Comparison of ENCODE assay signal across 1 cellular context in genomic region chr17:57902800-57903759, GRCh38.
TF ChIP-seq lines count a peak whose summit lies in the region.

No MANE protein-coding gene starts in this region.

TF ChIP-seq in HepG2, 621 proteins besides CTCF, POLR2A, EP300 and RAD21 (continued from another document and continues in another):
- TF ChIP-seq, protein P1, sequence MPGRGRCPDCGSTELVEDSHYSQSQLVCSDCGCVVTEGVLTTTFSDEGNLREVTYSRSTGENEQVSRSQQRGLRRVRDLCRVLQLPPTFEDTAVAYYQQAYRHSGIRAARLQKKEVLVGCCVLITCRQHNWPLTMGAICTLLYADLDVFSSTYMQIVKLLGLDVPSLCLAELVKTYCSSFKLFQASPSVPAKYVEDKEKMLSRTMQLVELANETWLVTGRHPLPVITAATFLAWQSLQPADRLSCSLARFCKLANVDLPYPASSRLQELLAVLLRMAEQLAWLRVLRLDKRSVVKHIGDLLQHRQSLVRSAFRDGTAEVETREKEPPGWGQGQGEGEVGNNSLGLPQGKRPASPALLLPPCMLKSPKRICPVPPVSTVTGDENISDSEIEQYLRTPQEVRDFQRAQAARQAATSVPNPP (CRISPR knock-in tag; IDR thresholded peaks at IDR 0.05): 0 out of 2 replicates have a peak, but pooled peaks have one; percentile 36
- TF ChIP-seq, protein P2, sequence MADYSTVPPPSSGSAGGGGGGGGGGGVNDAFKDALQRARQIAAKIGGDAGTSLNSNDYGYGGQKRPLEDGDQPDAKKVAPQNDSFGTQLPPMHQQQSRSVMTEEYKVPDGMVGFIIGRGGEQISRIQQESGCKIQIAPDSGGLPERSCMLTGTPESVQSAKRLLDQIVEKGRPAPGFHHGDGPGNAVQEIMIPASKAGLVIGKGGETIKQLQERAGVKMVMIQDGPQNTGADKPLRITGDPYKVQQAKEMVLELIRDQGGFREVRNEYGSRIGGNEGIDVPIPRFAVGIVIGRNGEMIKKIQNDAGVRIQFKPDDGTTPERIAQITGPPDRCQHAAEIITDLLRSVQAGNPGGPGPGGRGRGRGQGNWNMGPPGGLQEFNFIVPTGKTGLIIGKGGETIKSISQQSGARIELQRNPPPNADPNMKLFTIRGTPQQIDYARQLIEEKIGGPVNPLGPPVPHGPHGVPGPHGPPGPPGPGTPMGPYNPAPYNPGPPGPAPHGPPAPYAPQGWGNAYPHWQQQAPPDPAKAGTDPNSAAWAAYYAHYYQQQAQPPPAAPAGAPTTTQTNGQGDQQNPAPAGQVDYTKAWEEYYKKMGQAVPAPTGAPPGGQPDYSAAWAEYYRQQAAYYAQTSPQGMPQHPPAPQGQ (CRISPR knock-in tag; IDR thresholded peaks at IDR 0.05; ENCODE audit: borderline replicate concordance): 0 out of 2 replicates have a peak, but pooled peaks have one; percentile 45
- TF ChIP-seq, protein P3, sequence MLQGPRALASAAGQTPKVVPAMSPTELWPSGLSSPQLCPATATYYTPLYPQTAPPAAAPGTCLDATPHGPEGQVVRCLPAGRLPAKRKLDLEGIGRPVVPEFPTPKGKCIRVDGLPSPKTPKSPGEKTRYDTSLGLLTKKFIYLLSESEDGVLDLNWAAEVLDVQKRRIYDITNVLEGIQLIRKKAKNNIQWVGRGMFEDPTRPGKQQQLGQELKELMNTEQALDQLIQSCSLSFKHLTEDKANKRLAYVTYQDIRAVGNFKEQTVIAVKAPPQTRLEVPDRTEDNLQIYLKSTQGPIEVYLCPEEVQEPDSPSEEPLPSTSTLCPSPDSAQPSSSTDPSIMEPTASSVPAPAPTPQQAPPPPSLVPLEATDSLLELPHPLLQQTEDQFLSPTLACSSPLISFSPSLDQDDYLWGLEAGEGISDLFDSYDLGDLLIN (CRISPR knock-in tag; IDR thresholded peaks at IDR 0.05; ENCODE audit: borderline replicate concordance): no peak
- TF ChIP-seq ZNF556 (CRISPR knock-in tag; IDR thresholded peaks at IDR 0.05; ENCODE audit: borderline replicate concordance): peak; percentile 85; the same call in 1 of the 2 replicates
- TF ChIP-seq NCOA1 (CRISPR knock-in tag; IDR thresholded peaks at IDR 0.05): no peak
- TF ChIP-seq KDM1A (CRISPR knock-in tag; IDR thresholded peaks at IDR 0.05): peak; percentile 69; the same call in 1 of the 2 replicates
- TF ChIP-seq FOXC1 (CRISPR knock-in tag; IDR thresholded peaks at IDR 0.05; ENCODE audit: borderline replicate concordance): no peak
- no peak; the same call in 1 of the 2 replicates for TF ChIP-seq CHD4 (IDR thresholded peaks at IDR 0.05; ENCODE audit: borderline replicate concordance, low read length)
- no peak for TF ChIP-seq TMF1 (CRISPR knock-in tag; IDR thresholded peaks at IDR 0.05; ENCODE audit: low read depth)
- TF ChIP-seq TEAD2 (CRISPR knock-in tag; IDR thresholded peaks at IDR 0.05): no peak
- peak; percentile 60; the same call in 1 of the 2 replicates for TF ChIP-seq THAP9 (CRISPR knock-in tag; IDR thresholded peaks at IDR 0.05; ENCODE audit: borderline replicate concordance)
- TF ChIP-seq ZNF362 (CRISPR knock-in tag; IDR thresholded peaks at IDR 0.05; ENCODE audit: borderline replicate concordance): peak; percentile 48; the same call in 1 of the 2 replicates
- no peak for TF ChIP-seq ZFP62 (CRISPR knock-in tag; IDR thresholded peaks at IDR 0.05)
- peak; percentile 88 for TF ChIP-seq ELF1 (CRISPR knock-in tag; IDR thresholded peaks at IDR 0.05)
- no peak for TF ChIP-seq ZSCAN20 (CRISPR knock-in tag; IDR thresholded peaks at IDR 0.05; ENCODE audit: borderline replicate concordance)
- TF ChIP-seq RFX5 (IDR thresholded peaks at IDR 0.05; ENCODE audit: low read depth, low read length): no peak
- no peak; the same call in 1 of the 2 replicates for TF ChIP-seq IRX3 (CRISPR knock-in tag; IDR thresholded peaks at IDR 0.05; ENCODE audit: borderline replicate concordance, low read depth)
- peak; percentile 76; the same call in 1 of the 2 replicates for TF ChIP-seq ZNF891 (CRISPR knock-in tag; IDR thresholded peaks at IDR 0.05)
- peak; percentile 83; the same call in 1 of the 2 replicates for TF ChIP-seq ZFP90 (CRISPR knock-in tag; IDR thresholded peaks at IDR 0.05; ENCODE audit: borderline replicate concordance)
- TF ChIP-seq ZNF275 (CRISPR knock-in tag; IDR thresholded peaks at IDR 0.05; ENCODE audit: borderline replicate concordance): peak; percentile 58; the same call in 1 of the 2 replicates
- TF ChIP-seq ZBTB43 (CRISPR knock-in tag; conservative IDR thresholded peaks at IDR 0.05): peak; percentile 90
- no peak; the same call in 1 of the 2 replicates for TF ChIP-seq YEATS4 (CRISPR knock-in tag; IDR thresholded peaks at IDR 0.05; ENCODE audit: borderline replicate concordance)
- no peak for TF ChIP-seq EEA1 (CRISPR knock-in tag; IDR thresholded peaks at IDR 0.05; ENCODE audit: borderline replicate concordance)
- TF ChIP-seq, protein P4, sequence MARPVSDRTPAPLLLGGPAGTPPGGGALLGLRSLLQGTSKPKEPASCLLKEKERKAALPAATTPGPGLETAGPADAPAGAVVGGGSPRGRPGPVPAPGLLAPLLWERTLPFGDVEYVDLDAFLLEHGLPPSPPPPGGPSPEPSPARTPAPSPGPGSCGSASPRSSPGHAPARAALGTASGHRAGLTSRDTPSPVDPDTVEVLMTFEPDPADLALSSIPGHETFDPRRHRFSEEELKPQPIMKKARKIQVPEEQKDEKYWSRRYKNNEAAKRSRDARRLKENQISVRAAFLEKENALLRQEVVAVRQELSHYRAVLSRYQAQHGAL (CRISPR knock-in tag; IDR thresholded peaks at IDR 0.05; ENCODE audit: not compliant biosample characterization): no peak
- TF ChIP-seq ZNF883 (CRISPR knock-in tag; IDR thresholded peaks at IDR 0.05; ENCODE audit: not compliant biosample characterization): no peak
- TF ChIP-seq ZGPAT (CRISPR knock-in tag; IDR thresholded peaks at IDR 0.05): peak; percentile 95
- no peak for TF ChIP-seq NR2F1 (CRISPR knock-in tag; IDR thresholded peaks at IDR 0.05)
- no peak for TF ChIP-seq NONO (IDR thresholded peaks at IDR 0.05)
- peak; percentile 75 for TF ChIP-seq NONO (CRISPR knock-in tag; conservative IDR thresholded peaks at IDR 0.05)
- TF ChIP-seq, protein P5, sequence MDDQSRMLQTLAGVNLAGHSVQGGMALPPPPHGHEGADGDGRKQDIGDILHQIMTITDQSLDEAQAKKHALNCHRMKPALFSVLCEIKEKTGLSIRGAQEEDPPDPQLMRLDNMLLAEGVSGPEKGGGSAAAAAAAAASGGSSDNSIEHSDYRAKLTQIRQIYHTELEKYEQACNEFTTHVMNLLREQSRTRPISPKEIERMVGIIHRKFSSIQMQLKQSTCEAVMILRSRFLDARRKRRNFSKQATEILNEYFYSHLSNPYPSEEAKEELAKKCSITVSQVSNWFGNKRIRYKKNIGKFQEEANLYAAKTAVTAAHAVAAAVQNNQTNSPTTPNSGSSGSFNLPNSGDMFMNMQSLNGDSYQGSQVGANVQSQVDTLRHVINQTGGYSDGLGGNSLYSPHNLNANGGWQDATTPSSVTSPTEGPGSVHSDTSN (CRISPR knock-in tag; IDR thresholded peaks at IDR 0.05; ENCODE audit: borderline replicate concordance): no peak
- TF ChIP-seq PAX8 (CRISPR knock-in tag; IDR thresholded peaks at IDR 0.05; ENCODE audit: borderline replicate concordance): no peak
- TF ChIP-seq HNRNPUL1 (IDR thresholded peaks at IDR 0.05; ENCODE audit: low read depth, low read length): no peak
- TF ChIP-seq ATM (IDR thresholded peaks at IDR 0.05; ENCODE audit: borderline replicate concordance): no peak
- TF ChIP-seq ZSCAN31 (CRISPR knock-in tag; IDR thresholded peaks at IDR 0.05; ENCODE audit: low read depth): no peak
- TF ChIP-seq, protein P6, sequence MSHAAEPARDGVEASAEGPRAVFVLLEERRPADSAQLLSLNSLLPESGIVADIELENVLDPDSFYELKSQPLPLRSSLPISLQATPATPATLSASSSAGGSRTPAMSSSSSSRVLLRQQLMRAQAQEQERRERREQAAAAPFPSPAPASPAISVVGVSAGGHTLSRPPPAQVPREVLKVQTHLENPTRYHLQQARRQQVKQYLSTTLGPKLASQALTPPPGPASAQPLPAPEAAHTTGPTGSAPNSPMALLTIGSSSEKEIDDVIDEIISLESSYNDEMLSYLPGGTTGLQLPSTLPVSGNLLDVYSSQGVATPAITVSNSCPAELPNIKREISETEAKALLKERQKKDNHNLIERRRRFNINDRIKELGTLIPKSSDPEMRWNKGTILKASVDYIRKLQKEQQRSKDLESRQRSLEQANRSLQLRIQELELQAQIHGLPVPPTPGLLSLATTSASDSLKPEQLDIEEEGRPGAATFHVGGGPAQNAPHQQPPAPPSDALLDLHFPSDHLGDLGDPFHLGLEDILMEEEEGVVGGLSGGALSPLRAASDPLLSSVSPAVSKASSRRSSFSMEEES (CRISPR knock-in tag; IDR thresholded peaks at IDR 0.05): peak; percentile 84
- 0 out of 2 replicates have a peak, but pooled peaks have one; percentile 35 for TF ChIP-seq ZC3H13 (CRISPR knock-in tag; IDR thresholded peaks at IDR 0.05)
- no peak for TF ChIP-seq MXD3 (CRISPR knock-in tag; IDR thresholded peaks at IDR 0.05)
- TF ChIP-seq POGZ (CRISPR knock-in tag; IDR thresholded peaks at IDR 0.05): peak; percentile 78; the same call in 1 of the 2 replicates
- no peak for TF ChIP-seq JUN (CRISPR knock-in tag; IDR thresholded peaks at IDR 0.05)
- no peak for TF ChIP-seq ZNF225 (CRISPR knock-in tag; IDR thresholded peaks at IDR 0.05)
- TF ChIP-seq PRPF4 (IDR thresholded peaks at IDR 0.05; ENCODE audit: low read depth, low read length, poor library complexity, severe bottlenecking): no peak
- peak; percentile 83; the same call in 1 of the 2 replicates for TF ChIP-seq SOX13 (IDR thresholded peaks at IDR 0.05)
- TF ChIP-seq SOX13 (CRISPR knock-in tag; conservative IDR thresholded peaks at IDR 0.05 in 1 of 2, IDR thresholded peaks at IDR 0.05 in 1 of 2): peak in 1 of 2 experiments; percentile 97; a peak in 2 of 4 replicates
- TF ChIP-seq NFYB (CRISPR knock-in tag; IDR thresholded peaks at IDR 0.05): no peak
